8 cellular contexts compared by ENCODE assay signal in genomic region chr6:141562181-141562800, GRCh38.
A peak's percentile ranks its signal among the peaks of the same experiment; 100 is the strongest.
DNase-seq lines count a peak whose midpoint lies in the region; ATAC-seq and TF ChIP-seq lines count a peak whose summit lies in the region.

No MANE protein-coding gene starts in this region.

- H3K4me3 ChIP-seq in AG10803 (ENCODE audit: low read length) (peak overlapping the region; percentile 11), SJSA1 (no peak overlapping the region), upper lobe of right lung (peak overlapping the region; percentile 42)

- H3K27me3 ChIP-seq in SJSA1 (replicated peaks) (no peaks in the 10 kb centered on the region), upper lobe of right lung (no peaks in the 10 kb centered on the region)

- DNase-seq in AG10803 (ENCODE audit: low read depth) (peak; percentile 14), SJSA1 (ENCODE audit: low read depth in 1 of 2, low spot score in 2 of 2) (no peak), chondrocyte (ENCODE audit: low spot score) (no peak), mesothelial cell of epicardium (ENCODE audit: low spot score in 2 of 2, unreplicated experiment in 2 of 2) (peak in 1 of 2 experiments; percentile 38), upper lobe of right lung (peak; percentile 66), COLO668 (lab: John Stamatoyannopoulos, UW; ENCODE audit: unreplicated experiment) (no peak)

- H3K27ac ChIP-seq in SJSA1 = peak overlapping the region; percentile 44
- H3K27ac ChIP-seq in upper lobe of right lung = peak overlapping the region; percentile 25

- H3K4me1 ChIP-seq in SJSA1 (replicated peaks) (peaks cover 12% of the 10 kb centered on the region; the same call in 1 of the 2 replicates), upper lobe of right lung (peaks cover 7% of the 10 kb centered on the region)

- H3K4me1 Mint-ChIP-seq in chondrocyte (ENCODE audit: low read depth) = peaks cover 30% of the 10 kb centered on the region
- H3K4me1 Mint-ChIP-seq in mesothelial cell of epicardium = peaks cover 25% of the 10 kb centered on the region

- TF ChIP-seq CTCF in AG10803 (conservative IDR thresholded peaks at IDR 0.05; ENCODE audit: low read length) (0 out of 2 replicates have a peak, but pooled peaks have one; percentile 6), chondrocyte (IDR thresholded peaks at IDR 0.05) (no peak), mesothelial cell of epicardium (IDR thresholded peaks at IDR 0.05; ENCODE audit: unreplicated experiment) (no peak), upper lobe of right lung (IDR thresholded peaks at IDR 0.05) (no peak)

- H3K9me3 ChIP-seq in SJSA1 (replicated peaks) (no peaks in the 10 kb centered on the region), upper lobe of right lung (no peaks in the 10 kb centered on the region)

- H3K27me3 Mint-ChIP-seq in chondrocyte (ENCODE audit: low read depth) (no peaks in the 10 kb centered on the region), mesothelial cell of epicardium (ENCODE audit: low read depth) (no peaks in the 10 kb centered on the region)

- H3K36me3 ChIP-seq in SJSA1 (no peaks in the 10 kb centered on the region), upper lobe of right lung (no peaks in the 10 kb centered on the region)

- ATAC-seq in GM18907 (IDR thresholded peaks at IDR 0.05; ENCODE audit: unreplicated experiment) = peak; percentile 34
- ATAC-seq in HG03135 (IDR thresholded peaks at IDR 0.05; ENCODE audit: unreplicated experiment) = peak; percentile 34
- peak; percentile 74 for ATAC-seq in upper lobe of right lung

- peak overlapping the region; percentile 37 for H3K4me3 Mint-ChIP-seq in chondrocyte (ENCODE audit: unreplicated experiment)
- peak overlapping the region; percentile 52 for H3K4me3 Mint-ChIP-seq in mesothelial cell of epicardium

- intact Hi-C loops in upper lobe of right lung (cut with DNase I) = no loop called here

- H3K9me3 Mint-ChIP-seq in chondrocyte (ENCODE audit: low read depth) (no peaks in the 10 kb centered on the region), mesothelial cell of epicardium (no peaks in the 10 kb centered on the region)

- H3K36me3 Mint-ChIP-seq in chondrocyte (ENCODE audit: low read depth) (no peaks in the 10 kb centered on the region), mesothelial cell of epicardium (no peaks in the 10 kb centered on the region)

- H3K27ac Mint-ChIP-seq in chondrocyte (ENCODE audit: unreplicated experiment) = peak overlapping the region; percentile 86
- peak overlapping the region; percentile 59 for H3K27ac Mint-ChIP-seq in mesothelial cell of epicardium

Comparison
In these comparisons a context has a peak if more than half of its experiments do, and no peak if none do; other contexts are left out.
1. DNase-seq: peak in AG10803 (single experiment) and upper lobe of right lung (single experiment); none in SJSA1 (0 of 2), chondrocyte (single experiment) and COLO668 (single experiment).
2. Peak in every context shown above with its lines, with median percentiles within 50 percentile points of each other: ATAC-seq.